In the genomic region with DNA sequence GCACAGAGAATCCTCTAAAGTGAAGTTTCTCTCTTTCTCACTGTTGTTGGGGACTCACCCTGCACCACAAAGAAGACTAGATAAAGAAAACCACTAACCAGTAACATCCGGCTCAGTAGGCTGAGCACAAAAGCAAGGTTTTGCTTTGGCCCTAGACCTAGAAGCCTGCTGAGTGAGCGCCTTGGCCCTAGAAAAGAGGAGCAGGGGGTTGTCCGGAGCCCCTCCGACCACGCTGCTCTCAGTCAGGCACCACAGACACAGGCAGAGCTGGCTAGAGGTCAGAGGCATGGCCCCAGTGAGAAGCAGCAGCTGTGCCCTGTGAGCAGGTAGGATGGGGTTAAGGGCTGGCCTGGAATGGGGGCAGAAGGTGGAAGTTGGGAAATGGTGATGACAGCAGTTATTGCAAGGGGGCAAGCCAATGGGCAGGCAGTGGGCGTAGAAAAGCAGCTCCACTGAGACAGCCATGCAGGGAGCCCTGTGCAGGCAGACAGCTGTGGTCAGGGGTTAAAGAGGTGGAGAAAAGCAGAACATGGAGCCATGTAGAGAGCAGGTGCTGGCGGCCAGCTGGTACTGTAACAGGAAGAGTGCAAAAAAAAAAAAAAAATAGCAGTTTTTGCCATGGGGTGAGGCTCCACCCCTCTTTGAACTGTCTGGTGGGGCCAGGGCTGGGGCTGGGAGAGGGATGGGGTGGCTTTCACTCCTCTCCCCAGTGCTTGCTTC, we compare ENCODE assay signal across 8 cellular contexts. TPM values are rescaled to one million over a fixed set of nuclear protein-coding genes. Genes with fewer than 3 reads are reported as not detected.
A peak's percentile ranks its signal among the peaks of the same experiment; 100 is the strongest.
DNase-seq lines count a peak whose midpoint lies in the region; ATAC-seq and TF ChIP-seq lines count a peak whose summit lies in the region.

No MANE protein-coding gene starts in this region.

- peak overlapping the region; percentile 87 for H3K27ac ChIP-seq in Karpas-422 (ENCODE audit: low read length)
- peak overlapping the region in 1 of 2 donors; percentile 70 for H3K27ac ChIP-seq in left lung

- CTCF ChIA-PET in activated CD8-positive, alpha-beta T cell treated with anti-CD3 and anti-CD28 coated beads for 36 hours (lab: Charles Lee): interaction anchor here (1.0 to 17.4 kb wide), 12 partner anchors 10 to 387 kb away, joined by 3 to 231 read pairs (median 8); no protein-coding TSS in a partner anchor

- H3K9ac ChIP-seq in Karpas-422 (ENCODE audit: low read length): peak overlapping the region; percentile 66

- H3K9me3 ChIP-seq in Karpas-422 (ENCODE audit: low read length) (no peaks in the 10 kb centered on the region), left lung (no peaks in the 10 kb centered on the region)

- POLR2A ChIA-PET in activated CD8-positive, alpha-beta T cell treated with anti-CD3 and anti-CD28 coated beads for 36 hours (lab: Charles Lee): interaction anchor here (0.8 to 2.9 kb wide), 5 partner anchors 9 to 180 kb away, joined by 3 to 23 read pairs (median 7); no protein-coding TSS in a partner anchor

- no peak for TF ChIP-seq CTCF in activated CD8-positive, alpha-beta T cell treated with anti-CD3 and anti-CD28 coated beads for 36 hours (IDR thresholded peaks at IDR 0.05)
- no peak for TF ChIP-seq CTCF in left lung (IDR thresholded peaks at IDR 0.05)

- H3K9me2 ChIP-seq in Karpas-422 (replicated peaks; ENCODE audit: insufficient read depth, low read length): no peaks in the 10 kb centered on the region

- H3K27ac Mint-ChIP-seq in activated CD8-positive, alpha-beta T cell treated with anti-CD3 and anti-CD28 coated beads for 36 hours: peak overlapping the region; percentile 97

- no peaks in the 10 kb centered on the region for H3K9me3 Mint-ChIP-seq in activated CD8-positive, alpha-beta T cell treated with anti-CD3 and anti-CD28 coated beads for 36 hours

- H2AFZ ChIP-seq in Karpas-422 (ENCODE audit: low read length): peak overlapping the region; percentile 77

- H3K4me1 Mint-ChIP-seq in activated CD8-positive, alpha-beta T cell treated with anti-CD3 and anti-CD28 coated beads for 36 hours (ENCODE audit: low read depth): peaks cover 77% of the 10 kb centered on the region

- DNase-seq in Karpas-422: peak; percentile 84
- peak; percentile 76 for DNase-seq in activated CD8-positive, alpha-beta T cell treated with anti-CD3 and anti-CD28 coated beads for 36 hours
- DNase-seq in left lung: no peak
- no peak for DNase-seq in NCI-H1930 (lab: John Stamatoyannopoulos, UW)
- no peak for DNase-seq in NCI-H1436 (lab: John Stamatoyannopoulos, UW)
- DNase-seq in NCI-H1436 treated with DMSO at 0.1 percent for 48 hours (lab: John Stamatoyannopoulos, UW): no peak

- H3K4me3 ChIP-seq in Karpas-422 (ENCODE audit: low read length): peak overlapping the region; percentile 47
- H3K4me3 ChIP-seq in left lung: no peak overlapping the region

- intact Hi-C loops in activated CD8-positive, alpha-beta T cell treated with anti-CD3 and anti-CD28 coated beads for 36 hours (cut with micrococcal nuclease): loop anchor here (1.0 to 5.0 kb wide), 3 partner anchors 21 to 385 kb away; a partner anchor contains a TSS
- intact Hi-C loops in left lung (cut with DNase I): loop anchor here in 1 of 2 donors (10.0 kb wide), 1 partner anchor 198 kb away; no protein-coding TSS in a partner anchor

- H3K4me2 ChIP-seq in Karpas-422 (ENCODE audit: low read depth, low read length, poor library complexity, severe bottlenecking): peak overlapping the region; percentile 59

- ATAC-seq in GM18498 (IDR thresholded peaks at IDR 0.05; ENCODE audit: unreplicated experiment) (peak; percentile 84), GM21717 (IDR thresholded peaks at IDR 0.05; ENCODE audit: unreplicated experiment) (peak; percentile 91), left lung (peak; percentile 53)
- ATAC-seq in activated CD8-positive, alpha-beta T cell treated with anti-CD3 and anti-CD28 coated beads for 36 hours: peak; percentile 78

- no peaks in the 10 kb centered on the region for H4K20me1 ChIP-seq in Karpas-422 (ENCODE audit: insufficient read depth, low read depth, low read length)

- H3K36me3 Mint-ChIP-seq in activated CD8-positive, alpha-beta T cell treated with anti-CD3 and anti-CD28 coated beads for 36 hours (ENCODE audit: low read depth): peaks cover 2% of the 10 kb centered on the region

- H3K27me3 ChIP-seq in Karpas-422 (ENCODE audit: low read length) (no peaks in the 10 kb centered on the region), left lung (no peaks in the 10 kb centered on the region)

- H3K27me3 Mint-ChIP-seq in activated CD8-positive, alpha-beta T cell treated with anti-CD3 and anti-CD28 coated beads for 36 hours: peaks cover 7% of the 10 kb centered on the region

- H3K4me1 ChIP-seq in Karpas-422 (ENCODE audit: low read length) (peaks cover 55% of the 10 kb centered on the region), left lung (peaks cover 0 to 28% of the 10 kb centered on the region in 2 donors)

- no peaks in the 10 kb centered on the region for H3K79me2 ChIP-seq in Karpas-422 (ENCODE audit: low read length)

- H3K36me3 ChIP-seq in Karpas-422 (ENCODE audit: insufficient read depth, low read length): no peaks in the 10 kb centered on the region
- no peaks in the 10 kb centered on the region for H3K36me3 ChIP-seq in left lung

- H3K4me3 Mint-ChIP-seq in activated CD8-positive, alpha-beta T cell treated with anti-CD3 and anti-CD28 coated beads for 36 hours: peak overlapping the region; percentile 75

RNA-seq across cellular contexts. Expression of a gene that starts 36.9 kb away (rescaled TPM):
- total RNA-seq in Karpas-422 (2014; rRNA removed; shearing (Covaris generic); ENCODE audit: low replicate concordance): 1.1 TPM in 1 of 2 replicates, not detected in the other
- 1 to 10 TPM; 3.1 TPM for total RNA-seq in activated CD8-positive, alpha-beta T cell treated with anti-CD3 and anti-CD28 coated beads for 36 hours
- total RNA-seq in left lung: 1 to 10 TPM in 1 of 2 donors, under 1 TPM in 1; 0.86 to 1.6 TPM

Comparison
In these comparisons a context has a peak if more than half of its experiments do, and no peak if none do; other contexts are left out.
1. DNase-seq: peak in Karpas-422 (single experiment) and activated CD8-positive, alpha-beta T cell treated with anti-CD3 and anti-CD28 coated beads for 36 hours (single experiment); none in left lung (0 of 2), NCI-H1930 (0 of 2), NCI-H1436 (single experiment) and NCI-H1436 treated with DMSO at 0.1 percent for 48 hours (single experiment).
2. Peak in every context shown above with its lines, with median percentiles within 50 percentile points of each other: ATAC-seq.